ENCODE assay signal across 25 cellular contexts in the genomic region with DNA sequence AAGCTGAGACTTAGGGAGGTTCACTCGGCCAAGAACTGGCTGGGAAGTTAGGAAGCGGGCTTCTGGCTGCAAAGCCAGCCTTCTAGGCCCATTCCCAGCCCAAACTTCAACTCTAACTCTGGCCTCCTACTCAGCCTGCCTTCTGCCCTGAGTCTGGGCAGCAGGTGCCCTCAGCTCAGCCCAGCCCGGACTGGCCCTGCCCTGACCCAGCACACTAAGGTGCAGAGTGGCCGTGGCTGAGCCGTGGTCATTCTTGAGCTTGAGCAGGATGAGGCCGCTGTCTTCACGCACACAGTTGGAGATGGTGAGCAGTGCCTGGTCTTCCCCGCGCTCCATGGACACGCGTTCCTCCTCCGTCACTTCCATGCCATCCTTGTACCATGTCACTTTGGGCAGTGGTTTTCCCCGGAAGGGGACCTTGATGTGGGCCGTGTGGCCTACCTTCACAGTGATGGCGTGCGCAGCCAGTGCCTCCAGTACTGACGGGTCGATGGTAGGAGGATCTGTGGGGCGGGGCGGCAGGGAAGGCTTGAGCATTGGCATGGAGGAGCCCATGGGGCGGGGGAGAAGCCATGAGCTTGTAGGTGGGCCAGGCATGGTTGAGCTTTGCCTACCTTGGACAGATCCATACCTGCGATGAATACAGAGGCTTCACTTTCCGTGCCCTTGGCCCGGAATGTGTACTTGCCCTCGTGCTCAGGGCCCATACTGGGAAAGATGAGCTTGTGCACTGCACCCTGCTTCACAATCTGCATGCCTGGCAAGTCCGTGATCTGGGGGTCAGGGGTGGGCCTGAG. TPM values are rescaled to one million over a fixed set of nuclear protein-coding genes. Genes with fewer than 3 reads are reported as not detected.
"Had no signal": no experiment of that assay in that cellular context is flagged by ENCODE, and none has a peak within 500 bp of the region (broad histone marks: within the 10 kb centered on the region; RNA-seq: fewer than 3 reads in every experiment).

No MANE protein-coding gene starts in this region.

- H3K4me2 ChIP-seq: neural progenitor cell had no signal

- DNase-seq: hippocampal formation; left colon; left lung; lower lobe of right lung; mammary epithelial cell; mesenchymal stem cell; natural killer cell; nephron progenitor cell; right lobe of liver; small intestine; stimulated activated CD4-positive, alpha-beta T cell treated with anti-CD3 and anti-CD28 coated beads, Interleukin-1b, Interleukin-23, amount 100 ng/mL, for 48 hours; stimulated activated CD4-positive, alpha-beta T cell treated with anti-CD3 and anti-CD28 coated beads, Interleukin-2, amount 100 ng/mL, for 48 hours; stimulated activated CD4-positive, alpha-beta T cell treated with anti-CD3 and anti-CD28 coated beads, Interleukin-4, amount 100 ng/mL, for 4 hours; stimulated activated CD8-positive, alpha-beta memory T cell treated with anti-CD3 and anti-CD28 coated beads, Interleukin-4, amount 100 ng/mL, for 48 hours; stimulated activated naive CD4-positive, alpha-beta T cell treated with Interleukin-2 at 50 U/mL for 16 hours; stimulated activated naive CD8-positive, alpha-beta T cell treated with anti-CD3 and anti-CD28 coated beads, Interleukin-15, amount 100 ng/mL, for 72 hours; substantia nigra had no signal

- H2AFZ ChIP-seq: neural progenitor cell had no signal

- H3K4me3 ChIP-seq: left lung, lower lobe of right lung, neural progenitor cell, ovary, right atrium auricular region, right lobe of liver, tibial nerve, vagina had no signal

- H3K27me3 ChIP-seq: left lung, ovary, right atrium auricular region, right lobe of liver, tibial nerve, vagina had no signal

- H3K4me1 ChIP-seq: left lung, lower lobe of right lung, neural progenitor cell, right atrium auricular region, right lobe of liver, tibial nerve, vagina had no signal

- H3K9ac ChIP-seq: neural progenitor cell had no signal

- H3K9me3 ChIP-seq: left lung, lower lobe of right lung, ovary, right atrium auricular region, right lobe of liver, tibial nerve, vagina had no signal

- H3K36me3 ChIP-seq: left lung, lower lobe of right lung, neural progenitor cell, ovary, right atrium auricular region, right lobe of liver, tibial nerve, vagina had no signal

- ATAC-seq: left colon; left lung; lower lobe of right lung; natural killer cell; stimulated activated memory B cell treated with anti-CD40 and anti-IgM and Interleukin-4, amounts not matched to agents 10 μg/mL and 1 μg/mL and 100 μg/mL, for 72 hours; stimulated activated naive CD8-positive, alpha-beta T cell treated with anti-CD3 and anti-CD28 coated beads, Interleukin-15, amount 100 ng/mL, for 72 hours had no signal

- H3K27ac ChIP-seq: left lung, lower lobe of right lung, neural progenitor cell, ovary, right atrium auricular region, right lobe of liver, tibial nerve, vagina had no signal

RNA-seq across cellular contexts. Expression of a gene that starts 12.1 kb away (rescaled TPM):
- total RNA-seq: liver, pulmonary artery endothelial cell, vagina had no signal
